32 cellular contexts compared by ENCODE assay signal in genomic region chr15:64816452-64816851, GRCh38. TPM values are rescaled to one million over a fixed set of nuclear protein-coding genes. Genes with fewer than 3 reads are reported as not detected.
DNase-seq lines count a peak whose midpoint lies in the region; ATAC-seq, FAIRE-seq and TF ChIP-seq lines count a peak whose summit lies in the region.
"Had no signal": no experiment of that assay in that cellular context is flagged by ENCODE, and none has a peak within 500 bp of the region (broad histone marks: within the 10 kb centered on the region; RNA-seq: fewer than 3 reads in every experiment).

No MANE protein-coding gene starts in this region.

- no peak for FAIRE-seq in HepG2 (lab: Jason Lieb, UNC)
- FAIRE-seq: GM12878, K562 had no signal

- H3K9me2 ChIP-seq in PC-3 (replicated peaks; ENCODE audit: low read length), result no peaks in the 10 kb centered on the region

- H3K79me2 ChIP-seq in HepG2 (ENCODE audit: insufficient read depth, low read length), result no peaks in the 10 kb centered on the region
- H3K79me2 ChIP-seq in neural progenitor cell (ENCODE audit: low read depth), result no peaks in the 10 kb centered on the region
- H3K79me2 ChIP-seq in PC-3 (ENCODE audit: low read length), result no peaks in the 10 kb centered on the region

- peaks cover 0 to 2% of the 10 kb centered on the region in 2 experiments; a peak in 1 of 5 replicates for H3K27me3 ChIP-seq in HepG2 (ENCODE audit: control insufficient read depth in 1 of 2, insufficient read depth in 2 of 2, low read length in 2 of 2)
- no peaks in the 10 kb centered on the region for H3K27me3 ChIP-seq in neural progenitor cell
- no peaks in the 10 kb centered on the region for H3K27me3 ChIP-seq in PC-3 (ENCODE audit: low read length)
- H3K27me3 ChIP-seq: BE2C had no signal

- peaks cover 54% of the 10 kb centered on the region for H3K4me1 ChIP-seq in HepG2 (ENCODE audit: insufficient read depth, low read length)
- peaks cover under 1% of the 10 kb centered on the region for H3K4me1 ChIP-seq in neural progenitor cell
- no peaks in the 10 kb centered on the region for H3K4me1 ChIP-seq in PC-3 (ENCODE audit: insufficient read depth, low read length)

- POLR2A ChIA-PET in activated CD4-positive, alpha-beta T cell treated with anti-CD3 and anti-CD28 coated beads, Interleukin-2, amount 10 ng/mL, durations not matched to agents 7 days and 5 days (lab: Charles Lee), result no interaction called here
- POLR2A ChIA-PET in HepG2 (lab: Yijun Ruan, JAX) (interaction anchor here (1.1 to 2.0 kb wide), 4 partner anchors 9 to 25 kb away, joined by 3 to 10 read pairs (median 3); partner anchors contain the start of genes PIF1 and PLEKHO2), PC-3 (lab: Charles Lee; ENCODE audit: unreplicated experiment) (no interaction called here)

- H3K9ac ChIP-seq in HepG2 (ENCODE audit: insufficient read depth, low read depth, low read length), result peak overlapping the region; percentile 59
- no peak overlapping the region for H3K9ac ChIP-seq in neural progenitor cell
- H3K9ac ChIP-seq in PC-3 (ENCODE audit: low read length), result no peak overlapping the region
- H3K9ac ChIP-seq: GM23248 had no signal

- TF ChIP-seq EP300 in HepG2 (IDR thresholded peaks at IDR 0.05; ENCODE audit: low read depth in 2 of 2, low read length in 2 of 2), result no peak
- TF ChIP-seq EP300 in HepG2 (CRISPR knock-in tag; IDR thresholded peaks at IDR 0.05; ENCODE audit: borderline replicate concordance), result no peak

- no peak overlapping the region for H3K4me3 Mint-ChIP-seq in activated CD4-positive, alpha-beta T cell treated with anti-CD3 and anti-CD28 coated beads, Interleukin-2, amount 10 ng/mL, durations not matched to agents 7 days and 5 days
- no peak overlapping the region for H3K4me3 Mint-ChIP-seq in neural progenitor cell
- H3K4me3 Mint-ChIP-seq: CD14-positive monocyte had no signal

- no peak overlapping the region; a peak in 1 of 6 replicates for H3K4me3 ChIP-seq in HepG2 (replicated peaks in 1 of 3; ENCODE audit: insufficient read depth in 1 of 3, low read depth in 2 of 3, low read length in 3 of 3)
- H3K4me3 ChIP-seq in neural progenitor cell, result no peak overlapping the region
- H3K4me3 ChIP-seq in PC-3 (ENCODE audit: low read length), result no peak overlapping the region
- H3K4me3 ChIP-seq: GM12878, GM23248, K562 had no signal

- peaks cover 29% of the 10 kb centered on the region for H3F3A ChIP-seq in neural progenitor cell (ENCODE audit: low read depth)
- H3F3A ChIP-seq in PC-3 (ENCODE audit: low read length, unreplicated experiment), result no peaks in the 10 kb centered on the region

- TF ChIP-seq RAD21 in HepG2 (CRISPR knock-in tag; IDR thresholded peaks at IDR 0.05), result peak; percentile 61

- BruUV-seq in HepG2 (replicated peaks; lab: Mats Ljungman, UMichigan), result no TSS peak
- BruUV-seq in PC-3 (replicated peaks; lab: Mats Ljungman, UMichigan), result no TSS peak

- peaks cover 2% of the 10 kb centered on the region for H3K4me1 Mint-ChIP-seq in activated CD4-positive, alpha-beta T cell treated with anti-CD3 and anti-CD28 coated beads, Interleukin-2, amount 10 ng/mL, durations not matched to agents 7 days and 5 days
- peaks cover 2% of the 10 kb centered on the region for H3K4me1 Mint-ChIP-seq in neural progenitor cell
- H3K4me1 Mint-ChIP-seq: CD8-positive, alpha-beta memory T cell had no signal

- TF ChIP-seq CTCF in HepG2 (CRISPR knock-in tag; IDR thresholded peaks at IDR 0.05), result peak; percentile 87
- TF ChIP-seq CTCF in neural progenitor cell (IDR thresholded peaks at IDR 0.05), result no peak
- no peak for TF ChIP-seq CTCF in PC-3 (conservative IDR thresholded peaks at IDR 0.05; ENCODE audit: low read depth, low read length)

- intact Hi-C loops in HepG2 (cut with micrococcal nuclease; ENCODE audit: unreplicated experiment), result no loop called here
- intact Hi-C loops in PC-3 (cut with micrococcal nuclease), result no loop called here

- no peaks in the 10 kb centered on the region for H3K27me3 Mint-ChIP-seq in activated CD4-positive, alpha-beta T cell treated with anti-CD3 and anti-CD28 coated beads, Interleukin-2, amount 10 ng/mL, durations not matched to agents 7 days and 5 days
- peaks cover 3% of the 10 kb centered on the region for H3K27me3 Mint-ChIP-seq in neural progenitor cell (ENCODE audit: insufficient read depth, low read depth)
- H3K27me3 Mint-ChIP-seq: CD8-positive, alpha-beta memory T cell had no signal

- WGBS in HepG2 (ENCODE audit: low lambda C conversion rate), result 41% methylated on average over 7 of the region's 13 CpGs

- H4K20me1 ChIP-seq in HepG2 (ENCODE audit: insufficient read depth, low read length), result no peaks in the 10 kb centered on the region
- no peaks in the 10 kb centered on the region for H4K20me1 ChIP-seq in neural progenitor cell (ENCODE audit: low read depth)
- no peaks in the 10 kb centered on the region for H4K20me1 ChIP-seq in PC-3 (ENCODE audit: low read length)

- no peak for DNase-seq in activated CD4-positive, alpha-beta T cell treated with anti-CD3 and anti-CD28 coated beads, Interleukin-2, amount 10 ng/mL, durations not matched to agents 7 days and 5 days
- DNase-seq in activated CD4-positive, alpha-beta T cell treated with anti-CD3 and anti-CD28 coated beads for 1 hour, result no peak
- DNase-seq in HepG2 (ENCODE audit: low spot score), result peak; percentile 45
- no peak for DNase-seq in neural progenitor cell (ENCODE audit: low spot score)
- DNase-seq in PC-3, result no peak
- no peak for DNase-seq in activated T-cell treated with anti-CD3 and anti-CD28 coated beads, Interleukin-2, amount 50 U/mL, for 1 hour
- DNase-seq: ACHN; BE2C; CD8-positive, alpha-beta memory T cell; DMS 273 treated with DMSO at 0.1 percent for 48 hours; DMS79; EL; GDM1; GM23248; Kasumi-1; MV-4-11; NCI-H1105 treated with DMSO at 0.1 percent for 48 hours; NCI-H146; NCI-H1930; NCI-H2107; NCI-H446; NCI-H524 treated with DMSO at 0.1 percent for 48 hours; NCI-H774; NK-92 treated with Interleukin-12 subunit alpha and Interleukin-12 subunit beta, amount 100 ng/mL, for 24 hours; RPMI8226; SHP77 had no signal

- peak overlapping the region; percentile 63 for H3K4me2 ChIP-seq in HepG2 (ENCODE audit: low read depth, low read length)
- H3K4me2 ChIP-seq in neural progenitor cell, result no peak overlapping the region
- no peak overlapping the region for H3K4me2 ChIP-seq in PC-3 (ENCODE audit: low read length)

- no peaks in the 10 kb centered on the region for H3K9me3 Mint-ChIP-seq in activated CD4-positive, alpha-beta T cell treated with anti-CD3 and anti-CD28 coated beads, Interleukin-2, amount 10 ng/mL, durations not matched to agents 7 days and 5 days
- no peaks in the 10 kb centered on the region for H3K9me3 Mint-ChIP-seq in neural progenitor cell
- H3K9me3 Mint-ChIP-seq: CD14-positive monocyte; CD8-positive, alpha-beta memory T cell had no signal

- ATAC-seq in HepG2 (peak; percentile 65), PC-3 (no peak), HG03280 (IDR thresholded peaks at IDR 0.05; ENCODE audit: unreplicated experiment) (no peak)
- ATAC-seq: GM12878, HCT116, K562 had no signal

- no peaks in the 10 kb centered on the region for H3K9me3 ChIP-seq in HepG2 (ENCODE audit: low read length)
- H3K9me3 ChIP-seq in neural progenitor cell (ENCODE audit: low read depth), result no peaks in the 10 kb centered on the region
- no peaks in the 10 kb centered on the region for H3K9me3 ChIP-seq in PC-3 (ENCODE audit: low read length)
- H3K9me3 ChIP-seq: BE2C had no signal

- TF ChIP-seq POLR2A in HepG2 (IDR thresholded peaks at IDR 0.05; ENCODE audit: insufficient read depth in 1 of 2, low read depth in 2 of 2, low read length in 2 of 2), result peak; percentile 28 to 50; a peak in 3 of 4 replicates

- H3K36me3 ChIP-seq in HepG2 (replicated peaks in 1 of 2; ENCODE audit: control insufficient read depth in 1 of 2, insufficient read depth in 2 of 2, low read length in 2 of 2) (peaks cover 5 to 22% of the 10 kb centered on the region in 2 experiments), neural progenitor cell (no peaks in the 10 kb centered on the region), PC-3 (ENCODE audit: low read depth, low read length) (peaks cover 4% of the 10 kb centered on the region; the same call in 1 of the 2 replicates)

- H3K27ac Mint-ChIP-seq in activated CD4-positive, alpha-beta T cell treated with anti-CD3 and anti-CD28 coated beads, Interleukin-2, amount 10 ng/mL, durations not matched to agents 7 days and 5 days, result peak overlapping the region; percentile 31
- H3K27ac Mint-ChIP-seq in neural progenitor cell, result no peak overlapping the region
- H3K27ac Mint-ChIP-seq: CD8-positive, alpha-beta memory T cell had no signal

- H2AFZ ChIP-seq in HepG2 (ENCODE audit: low read length), result peak overlapping the region; percentile 82
- no peak overlapping the region for H2AFZ ChIP-seq in neural progenitor cell (replicated peaks)
- no peak overlapping the region for H2AFZ ChIP-seq in PC-3 (ENCODE audit: low read length)
- H2AFZ ChIP-seq: GM23248 had no signal

- peaks cover 22% of the 10 kb centered on the region for H3K36me3 Mint-ChIP-seq in activated CD4-positive, alpha-beta T cell treated with anti-CD3 and anti-CD28 coated beads, Interleukin-2, amount 10 ng/mL, durations not matched to agents 7 days and 5 days (ENCODE audit: low read depth)
- H3K36me3 Mint-ChIP-seq in neural progenitor cell, result peaks cover 15% of the 10 kb centered on the region
- H3K36me3 Mint-ChIP-seq: CD8-positive, alpha-beta memory T cell had no signal

- in situ Hi-C loops in HepG2 (cut with HindIII; ENCODE audit: extremely low pct_ligation_motif_present, low pct_unique_long_range_greater_than_20kb), result no loop called here

- CTCF ChIA-PET in activated CD4-positive, alpha-beta T cell treated with anti-CD3 and anti-CD28 coated beads, Interleukin-2, amount 10 ng/mL, durations not matched to agents 7 days and 5 days (lab: Charles Lee), result interaction anchor here (0.6 to 2.2 kb wide), 6 partner anchors 9 to 239 kb away, joined by 3 to 5 read pairs (median 3); no protein-coding TSS in a partner anchor
- CTCF ChIA-PET in HepG2 (lab: Yijun Ruan, JAX; ENCODE audit: low intra/inter-chr PET ratio, low total read pairs) (interaction anchor here (0.7 to 1.2 kb wide), 2 partner anchors 19 to 20 kb away, joined by 3 to 4 read pairs; no protein-coding TSS in a partner anchor), PC-3 (lab: Charles Lee) (no interaction called here)

- peak overlapping the region; percentile 50 for H3K27ac ChIP-seq in HepG2 (ENCODE audit: extremely low read length, insufficient read depth, low read length)
- H3K27ac ChIP-seq in neural progenitor cell, result peak overlapping the region; percentile 7
- no peak overlapping the region for H3K27ac ChIP-seq in PC-3 (ENCODE audit: low read length)
- H3K27ac ChIP-seq: 22Rv1, GM23248 had no signal

RNA-seq across cellular contexts. Expression of gene PIF1, which starts 9.0 kb away (rescaled TPM):
- 10 to 100 TPM; 56.8 to 66.1 TPM for total RNA-seq in activated CD4-positive, alpha-beta T cell treated with anti-CD3 and anti-CD28 coated beads, Interleukin-2, amount 10 ng/mL, durations not matched to agents 7 days and 5 days
- total RNA-seq in HepG2 (2016; rRNA removed; fragmentation: Illumina TruSeq; extraction: Trizol) (8.3 and 19.7 TPM in 2 replicates), neural progenitor cell (ENCODE audit: low replicate concordance) (50.8 and 111 TPM in 2 replicates), PC-3 (2014; rRNA removed) (43.5 and 45.3 TPM in 2 replicates)
- 10.1 and 10.8 TPM in 2 replicates for total RNA-seq in HepG2 (2016; cell fraction: cytosol; rRNA removed; fragmentation: Illumina TruSeq; extraction: Trizol; ENCODE audit: low read depth)
- 7.8 and 21.1 TPM in 2 replicates for total RNA-seq in HepG2 (2016; cell fraction: insoluble cytoplasmic fraction; rRNA removed; fragmentation: Illumina TruSeq; extraction: Trizol)
- 8.0 and 9.6 TPM in 2 replicates for total RNA-seq in HepG2 (2016; cell fraction: membrane; rRNA removed; fragmentation: Illumina TruSeq; extraction: Trizol)
- total RNA-seq in HepG2 (2016; cell fraction: nucleus; rRNA removed; fragmentation: Illumina TruSeq; extraction: Trizol), result 22.6 and 34.5 TPM in 2 replicates
- 14.0 and 18.5 TPM in 2 replicates for polyA plus RNA-seq in HepG2 (2011; rRNA removed)
- 5.4 and 11.1 TPM in 2 replicates for polyA plus RNA-seq in HepG2 (2011; cell fraction: cytosol; rRNA removed)
- polyA plus RNA-seq in HepG2 (2011; cell fraction: nucleus; rRNA removed), result 50.6 and 90.5 TPM in 2 replicates
- 3.2 and 9.0 TPM in 2 replicates for polyA plus RNA-seq in HepG2 (2012)
- 1.2 and 1.3 TPM in 2 replicates for polyA plus RNA-seq in HepG2 (2016; cell fraction: cytosol; fragmentation: Illumina TruSeq; extraction: Trizol; ENCODE audit: low read depth)
- polyA plus RNA-seq in HepG2 (2016; cell fraction: insoluble cytoplasmic fraction; fragmentation: Illumina TruSeq; extraction: Trizol; ENCODE audit: low read depth), result 7.2 and 8.0 TPM in 2 replicates
- polyA plus RNA-seq in HepG2 (2016; cell fraction: membrane; fragmentation: Illumina TruSeq; extraction: Trizol; ENCODE audit: low read depth), result 3.6 and 4.0 TPM in 2 replicates
- 105 and 116 TPM in 2 replicates for polyA plus RNA-seq in HepG2 (2016; cell fraction: nucleus; fragmentation: Illumina TruSeq; extraction: Trizol; ENCODE audit: insufficient read depth, low read depth)
- 12.7 and 35.9 TPM in 2 replicates for polyA minus RNA-seq in HepG2 (2011; rRNA and poly(A)+ RNA removed; ENCODE audit: low replicate concordance)
- polyA minus RNA-seq in HepG2 (2011; cell fraction: cytosol; rRNA and poly(A)+ RNA removed), result 1.6 and 4.1 TPM in 2 replicates
- 11.4 and 16.5 TPM in 2 replicates for polyA minus RNA-seq in HepG2 (2011; cell fraction: nucleus; rRNA and poly(A)+ RNA removed)

RNA-seq across cellular contexts. Expression of gene PLEKHO2, which starts 25.3 kb away (rescaled TPM):
- total RNA-seq in activated CD4-positive, alpha-beta T cell treated with anti-CD3 and anti-CD28 coated beads, Interleukin-2, amount 10 ng/mL, durations not matched to agents 7 days and 5 days, result 10 to 100 TPM; 25.4 to 27.6 TPM
- total RNA-seq in HepG2 (2016; rRNA removed; fragmentation: Illumina TruSeq; extraction: Trizol), result 3.1 and 3.8 TPM in 2 replicates
- total RNA-seq in HepG2 (2016; cell fraction: cytosol; rRNA removed; fragmentation: Illumina TruSeq; extraction: Trizol; ENCODE audit: low read depth), result 0.61 and 0.71 TPM in 2 replicates
- 3.1 and 4.3 TPM in 2 replicates for total RNA-seq in HepG2 (2016; cell fraction: insoluble cytoplasmic fraction; rRNA removed; fragmentation: Illumina TruSeq; extraction: Trizol)
- 1.4 and 1.8 TPM in 2 replicates for total RNA-seq in HepG2 (2016; cell fraction: membrane; rRNA removed; fragmentation: Illumina TruSeq; extraction: Trizol)
- 3.2 and 3.6 TPM in 2 replicates for total RNA-seq in HepG2 (2016; cell fraction: nucleus; rRNA removed; fragmentation: Illumina TruSeq; extraction: Trizol)
- 4.8 and 5.1 TPM in 2 replicates for polyA plus RNA-seq in HepG2 (2011; rRNA removed)
- polyA plus RNA-seq in HepG2 (2011; cell fraction: cytosol; rRNA removed), result 3.1 and 3.9 TPM in 2 replicates
- 15.5 and 19.5 TPM in 2 replicates for polyA plus RNA-seq in HepG2 (2011; cell fraction: nucleus; rRNA removed)
- 3.9 and 4.4 TPM in 2 replicates for polyA plus RNA-seq in HepG2 (2012)
- polyA plus RNA-seq in HepG2 (2016; cell fraction: cytosol; fragmentation: Illumina TruSeq; extraction: Trizol; ENCODE audit: low read depth), result 0.38 and 0.41 TPM in 2 replicates
- 2.2 and 3.1 TPM in 2 replicates for polyA plus RNA-seq in HepG2 (2016; cell fraction: insoluble cytoplasmic fraction; fragmentation: Illumina TruSeq; extraction: Trizol; ENCODE audit: low read depth)
- polyA plus RNA-seq in HepG2 (2016; cell fraction: membrane; fragmentation: Illumina TruSeq; extraction: Trizol; ENCODE audit: low read depth), result 0.70 and 0.73 TPM in 2 replicates
- polyA plus RNA-seq in HepG2 (2016; cell fraction: nucleus; fragmentation: Illumina TruSeq; extraction: Trizol; ENCODE audit: insufficient read depth, low read depth), result 17.8 and 18.9 TPM in 2 replicates
- polyA minus RNA-seq in HepG2 (2011; rRNA and poly(A)+ RNA removed; ENCODE audit: low replicate concordance), result 3.4 and 9.7 TPM in 2 replicates
- polyA minus RNA-seq in HepG2 (2011; cell fraction: cytosol; rRNA and poly(A)+ RNA removed), result 3.4 and 3.5 TPM in 2 replicates
- polyA minus RNA-seq in HepG2 (2011; cell fraction: nucleus; rRNA and poly(A)+ RNA removed), result 4.4 and 6.8 TPM in 2 replicates
- total RNA-seq in neural progenitor cell (ENCODE audit: low replicate concordance), result 7.7 and 15.7 TPM in 2 replicates
- total RNA-seq in PC-3 (2014; rRNA removed), result 3.7 and 4.3 TPM in 2 replicates

RNA-seq across cellular contexts. Expression of gene RBPMS2, which starts 41.1 kb away (rescaled TPM):
- total RNA-seq in activated CD4-positive, alpha-beta T cell treated with anti-CD3 and anti-CD28 coated beads, Interleukin-2, amount 10 ng/mL, durations not matched to agents 7 days and 5 days, result under 1 TPM in 1 of 2 experiments, not detected in 1; 0.10 TPM
- total RNA-seq in HepG2 (2016; rRNA removed; fragmentation: Illumina TruSeq; extraction: Trizol) (not detected in 2 replicates), neural progenitor cell (ENCODE audit: low replicate concordance) (0.15 and 1.8 TPM in 2 replicates), PC-3 (2014; rRNA removed) (not detected in 2 replicates)
- total RNA-seq in HepG2 (2016; cell fraction: cytosol; rRNA removed; fragmentation: Illumina TruSeq; extraction: Trizol; ENCODE audit: low read depth), result not detected in 2 replicates
- not detected in 2 replicates for total RNA-seq in HepG2 (2016; cell fraction: insoluble cytoplasmic fraction; rRNA removed; fragmentation: Illumina TruSeq; extraction: Trizol)
- total RNA-seq in HepG2 (2016; cell fraction: membrane; rRNA removed; fragmentation: Illumina TruSeq; extraction: Trizol), result 0.12 TPM in 1 of 2 replicates, not detected in the other
- total RNA-seq in HepG2 (2016; cell fraction: nucleus; rRNA removed; fragmentation: Illumina TruSeq; extraction: Trizol), result not detected in 2 replicates
- 0.08 and 0.16 TPM in 2 replicates for polyA plus RNA-seq in HepG2 (2011; rRNA removed)
- polyA plus RNA-seq in HepG2 (2011; cell fraction: cytosol; rRNA removed), result 0.08 and 0.10 TPM in 2 replicates
- 0.14 and 0.26 TPM in 2 replicates for polyA plus RNA-seq in HepG2 (2011; cell fraction: nucleus; rRNA removed)
- 0.08 and 0.44 TPM in 2 replicates for polyA plus RNA-seq in HepG2 (2012)
- polyA plus RNA-seq in HepG2 (2016; cell fraction: cytosol; fragmentation: Illumina TruSeq; extraction: Trizol; ENCODE audit: low read depth), result 0.72 and 1.0 TPM in 2 replicates
- polyA plus RNA-seq in HepG2 (2016; cell fraction: insoluble cytoplasmic fraction; fragmentation: Illumina TruSeq; extraction: Trizol; ENCODE audit: low read depth), result 0.46 and 0.60 TPM in 2 replicates
- polyA plus RNA-seq in HepG2 (2016; cell fraction: membrane; fragmentation: Illumina TruSeq; extraction: Trizol; ENCODE audit: low read depth), result 1.2 and 1.5 TPM in 2 replicates
- 0.52 and 0.70 TPM in 2 replicates for polyA plus RNA-seq in HepG2 (2016; cell fraction: nucleus; fragmentation: Illumina TruSeq; extraction: Trizol; ENCODE audit: insufficient read depth, low read depth)
- polyA minus RNA-seq in HepG2 (2011; rRNA and poly(A)+ RNA removed; ENCODE audit: low replicate concordance), result 0.10 and 0.94 TPM in 2 replicates
- polyA minus RNA-seq in HepG2 (2011; cell fraction: cytosol; rRNA and poly(A)+ RNA removed), result not detected in 2 replicates
- not detected in 2 replicates for polyA minus RNA-seq in HepG2 (2011; cell fraction: nucleus; rRNA and poly(A)+ RNA removed)
- total RNA-seq: CD8-positive, alpha-beta memory T cell; GM23248 had no signal
- polyA plus RNA-seq: CD14-positive monocyte; CD8-positive, alpha-beta memory T cell had no signal
